Comparison of ENCODE assay signal across 20 cellular contexts in genomic region chr15:61159901-61160300, GRCh38.
DNase-seq lines count a peak whose midpoint lies in the region; ATAC-seq and TF ChIP-seq lines count a peak whose summit lies in the region.
"Had no signal": no experiment of that assay in that cellular context is flagged by ENCODE, and none has a peak within 500 bp of the region (broad histone marks: within the 10 kb centered on the region; RNA-seq: fewer than 3 reads in every experiment).

No MANE protein-coding gene starts in this region.

- no peak for TF ChIP-seq CTCF in chondrocyte (IDR thresholded peaks at IDR 0.05)

- peak; percentile 3 for DNase-seq in NCI-H2196 (lab: John Stamatoyannopoulos, UW; ENCODE audit: unreplicated experiment)
- no peak for DNase-seq in NCI-H2196 treated with DMSO at 0.1 percent for 48 hours (lab: John Stamatoyannopoulos, UW; ENCODE audit: unreplicated experiment)
- peak; percentile 28 for DNase-seq in LoVo (ENCODE audit: low spot score)
- peak; percentile 92 for DNase-seq in NCI-H510A treated with DMSO at 0.1 percent for 48 hours (lab: John Stamatoyannopoulos, UW)
- no peak for DNase-seq in chondrocyte (ENCODE audit: low spot score)
- no peak for DNase-seq in Ammon's horn (ENCODE audit: low spot score)
- DNase-seq: AML-193; CD8-positive, alpha-beta memory T cell; DND-41; GM23248; Karpas-422; MG63; NCI-H187; NCI-H524 treated with DMSO at 0.1 percent for 48 hours; SIG-M5; SK-N-SH; T-helper 1 cell had no signal

- no peak for ATAC-seq in SK-N-SH treated with all-trans-retinoic acid at 6 μM for 48 hours
- ATAC-seq: GM12878, Panc1 had no signal

- no peaks in the 10 kb centered on the region for H3K36me3 Mint-ChIP-seq in chondrocyte (ENCODE audit: low read depth)

- no peaks in the 10 kb centered on the region for H3K9me3 Mint-ChIP-seq in chondrocyte (ENCODE audit: low read depth)
- H3K9me3 Mint-ChIP-seq: CD8-positive, alpha-beta memory T cell had no signal

- H3K4me3 Mint-ChIP-seq in chondrocyte (ENCODE audit: unreplicated experiment), result no peak overlapping the region
- H3K4me3 Mint-ChIP-seq: CD8-positive, alpha-beta memory T cell had no signal

- H3K4me1 Mint-ChIP-seq in chondrocyte (ENCODE audit: low read depth), result peaks cover 32% of the 10 kb centered on the region
- H3K4me1 Mint-ChIP-seq: CD8-positive, alpha-beta memory T cell had no signal

- peaks cover 1% of the 10 kb centered on the region for H3K27me3 Mint-ChIP-seq in chondrocyte (ENCODE audit: low read depth)

- H3K27ac Mint-ChIP-seq in chondrocyte (ENCODE audit: unreplicated experiment), result no peak overlapping the region
- H3K27ac Mint-ChIP-seq: CD8-positive, alpha-beta memory T cell had no signal

TF ChIP-seq in SK-N-SH treated with all-trans-retinoic acid at 6 μM for 48 hours, 23 proteins besides CTCF, POLR2A, EP300 and RAD21:
- TF ChIP-seq CSDC2 (CRISPR knock-in tag; IDR thresholded peaks at IDR 0.05) (no peak), ARNTL (CRISPR knock-in tag; IDR thresholded peaks at IDR 0.05; ENCODE audit: borderline replicate concordance, low read depth) (no peak), ZNF565 (CRISPR knock-in tag; conservative IDR thresholded peaks at IDR 0.05; ENCODE audit: low read depth) (no peak), ZFP3 (CRISPR knock-in tag; IDR thresholded peaks at IDR 0.05) (no peak), CREB5 (CRISPR knock-in tag; IDR thresholded peaks at IDR 0.05; ENCODE audit: low read depth) (no peak), GLIS3 (CRISPR knock-in tag; IDR thresholded peaks at IDR 0.05) (no peak), ESRRG (CRISPR knock-in tag; IDR thresholded peaks at IDR 0.05) (no peak), ZNF70 (CRISPR knock-in tag; IDR thresholded peaks at IDR 0.05) (no peak), ISL1 (CRISPR knock-in tag; IDR thresholded peaks at IDR 0.05) (no peak), OSR1 (CRISPR knock-in tag; IDR thresholded peaks at IDR 0.05) (no peak), POU6F1 (CRISPR knock-in tag; IDR thresholded peaks at IDR 0.05; ENCODE audit: borderline replicate concordance, low read depth) (no peak), PATZ1 (CRISPR knock-in tag; IDR thresholded peaks at IDR 0.05; ENCODE audit: borderline replicate concordance) (no peak)

Comparison
In these comparisons a context has a peak if more than half of its experiments do, and no peak if none do; other contexts are left out.
1. DNase-seq: peak in NCI-H2196 (single experiment), LoVo (single experiment) and NCI-H510A treated with DMSO at 0.1 percent for 48 hours (single experiment); none in NCI-H2196 treated with DMSO at 0.1 percent for 48 hours (single experiment), chondrocyte (single experiment) and Ammon's horn (single experiment).